ENCODE assay signal across 8 cellular contexts in the genomic region with DNA sequence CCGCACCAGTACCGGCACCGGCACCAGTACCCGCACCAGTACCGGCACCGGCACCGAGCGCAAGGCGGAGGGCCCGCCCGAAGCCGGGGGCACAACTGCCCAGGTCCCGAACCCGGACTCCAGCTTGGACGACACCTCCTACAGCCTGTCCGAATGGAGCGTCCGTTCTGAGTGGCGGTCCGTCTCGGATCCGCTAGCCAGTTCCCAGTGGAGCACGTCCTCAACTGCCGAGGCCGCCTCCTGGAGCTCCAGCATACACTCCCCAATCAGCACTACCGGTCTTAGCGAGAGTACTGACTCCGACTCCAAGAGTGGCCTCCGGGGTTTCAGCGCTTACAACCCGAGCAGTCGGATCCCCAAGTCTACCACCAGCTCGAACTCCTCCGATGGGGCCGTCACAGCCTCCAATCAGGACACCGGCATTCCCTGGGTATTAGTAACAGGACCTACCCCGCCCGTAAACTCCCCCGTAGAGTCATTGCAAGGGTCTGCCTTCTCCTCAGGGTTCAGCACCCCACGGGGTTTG. TPM values are rescaled to one million over a fixed set of nuclear protein-coding genes. Genes with fewer than 3 reads are reported as not detected.
DNase-seq lines count a peak whose midpoint lies in the region; ATAC-seq, FAIRE-seq and TF ChIP-seq lines count a peak whose summit lies in the region.

No MANE protein-coding gene starts in this region.

- H3K4me1 ChIP-seq in small intestine (ENCODE audit: control insufficient read depth in 2 of 2, insufficient read depth in 1 of 2, low read depth in 1 of 2, low read length in 1 of 2): no peaks in the 10 kb centered on the region

- intact Hi-C loops in CD4-positive, alpha-beta T cell (cut with DNase I, micrococcal nuclease): loop anchor here in 1 of 2 experiments (10.0 kb wide), 1 partner anchor 890 kb away; a partner anchor contains a TSS

- WGBS in small intestine, 3 donors: 1 to 44% (median 5%) methylated on average over 23 to 40 of the region's 40 CpGs

- H3K4me3 ChIP-seq in small intestine (ENCODE audit: low read depth in 1 of 2, low read length in 2 of 2): peak overlapping the region; percentile 59 to 70

- CTCF ChIA-PET in CD4-positive, alpha-beta T cell (lab: Charles Lee): no interaction called here

- no peak overlapping the region for H3K27ac ChIP-seq in CD4-positive, alpha-beta T cell (ENCODE audit: low read depth, low read length)
- H3K27ac ChIP-seq in small intestine (ENCODE audit: low read depth in 1 of 2, low read length in 1 of 2): peak overlapping the region; percentile 79 to 94

- peaks cover 5% of the 10 kb centered on the region for H3K27me3 ChIP-seq in CD4-positive, alpha-beta T cell (ENCODE audit: control insufficient read depth, insufficient read depth, low read length)
- H3K27me3 ChIP-seq in small intestine (ENCODE audit: control insufficient read depth in 2 of 2, insufficient read depth in 2 of 2, low read length in 2 of 2): no peaks in the 10 kb centered on the region

- DNase-seq in CD4-positive, alpha-beta T cell: peak in 6 of 10 experiments; percentile 2 to 33 (median 9)
- DNase-seq in T-helper 2 cell (peak in 4 of 5 experiments; percentile 0 to 62 (median 6)), cerebellum (ENCODE audit: low spot score) (peak; percentile 3), kidney tubule cell (ENCODE audit: low spot score) (peak; percentile 52), small intestine (no peak)
- no peak for DNase-seq in NK-92 treated with Interleukin-12 subunit alpha and Interleukin-12 subunit beta, amount 100 ng/mL, for 24 hours (lab: John Stamatoyannopoulos, UW)

- peak overlapping the region; percentile 92 for H3K4me3 Mint-ChIP-seq in CD4-positive, alpha-beta T cell

- POLR2A ChIA-PET in CD4-positive, alpha-beta T cell (lab: Charles Lee): interaction anchor here (0.9 kb wide), 1 partner anchor 1737 kb away, joined by 3 read pairs; no protein-coding TSS in a partner anchor

- no peaks in the 10 kb centered on the region for H3K36me3 ChIP-seq in small intestine (ENCODE audit: control insufficient read depth in 2 of 2, insufficient read depth in 2 of 2, low read length in 2 of 2)

- H3K27ac Mint-ChIP-seq in CD4-positive, alpha-beta T cell: peak overlapping the region; percentile 95

- H3K27me3 Mint-ChIP-seq in CD4-positive, alpha-beta T cell: no peaks in the 10 kb centered on the region

- TF ChIP-seq CTCF in CD4-positive, alpha-beta T cell (IDR thresholded peaks at IDR 0.05): no peak

- FAIRE-seq in small intestine (lab: Jason Lieb, UNC): no peak

- peak; percentile 25 for ATAC-seq in CD4-positive, alpha-beta T cell (ENCODE audit: poor library complexity)
- peak; percentile 12 for ATAC-seq in HG02610 (IDR thresholded peaks at IDR 0.05; ENCODE audit: unreplicated experiment)
- ATAC-seq in GM19463 (IDR thresholded peaks at IDR 0.05; ENCODE audit: unreplicated experiment): no peak

- peaks cover 10% of the 10 kb centered on the region for H3K4me1 Mint-ChIP-seq in CD4-positive, alpha-beta T cell (ENCODE audit: low read depth)

- no peaks in the 10 kb centered on the region for H3K9me3 Mint-ChIP-seq in CD4-positive, alpha-beta T cell

- H3K36me3 Mint-ChIP-seq in CD4-positive, alpha-beta T cell (ENCODE audit: low read depth): peaks cover 4% of the 10 kb centered on the region

- no peaks in the 10 kb centered on the region for H3K9me3 ChIP-seq in CD4-positive, alpha-beta T cell (ENCODE audit: control insufficient read depth, low read length)
- no peaks in the 10 kb centered on the region for H3K9me3 ChIP-seq in small intestine (ENCODE audit: control insufficient read depth, low read depth)

RNA-seq across cellular contexts. Expression of a gene that starts 0.9 kb away (rescaled TPM):
- not detected for total RNA-seq in CD4-positive, alpha-beta T cell
- total RNA-seq in cerebellum: 11.3 TPM
- polyA plus RNA-seq in small intestine: 100 to 1,000 TPM; 170 to 348 (median 180) TPM

Comparison
In these comparisons a context has a peak if more than half of its experiments do, and no peak if none do; other contexts are left out.
1. DNase-seq: peak in CD4-positive, alpha-beta T cell (6 of 10), T-helper 2 cell (4 of 5), cerebellum (single experiment) and kidney tubule cell (single experiment); none in small intestine (single experiment) and NK-92 treated with Interleukin-12 subunit alpha and Interleukin-12 subunit beta, amount 100 ng/mL, for 24 hours (single experiment).
2. RNA of a gene that starts 0.9 kb away (total RNA-seq): 11.3 TPM in cerebellum (single experiment); not detected in CD4-positive, alpha-beta T cell; every median in the first group is over 10 times any median in the second.